ENCODE assay signal across 8 cellular contexts in genomic region chr20:57351042-57351783, GRCh38. TPM values are rescaled to one million over a fixed set of nuclear protein-coding genes. Genes with fewer than 3 reads are reported as not detected.
DNase-seq lines count a peak whose midpoint lies in the region; ATAC-seq and TF ChIP-seq lines count a peak whose summit lies in the region.

Gene RAE1 (plus strand): TSS chr20:57351255. CDS start chr20:57354039, 2,784 bp downstream.

- peak within 1 kb of the TSS; percentile 88 for H3K4me2 ChIP-seq in osteoblast (ENCODE audit: insufficient read depth, low read length)

- H4K20me1 ChIP-seq in osteoblast (ENCODE audit: insufficient read depth, low read length), result peaks cover 13% of the 10 kb centered on the region

- H3K4me3 Mint-ChIP-seq in glutamatergic neuron (ENCODE audit: unreplicated experiment), result peak within 1 kb of the TSS; percentile 95

- H2AFZ ChIP-seq in osteoblast (ENCODE audit: low read length), result peak within 1 kb of the TSS; percentile 60

- H3K36me3 ChIP-seq in osteoblast (ENCODE audit: insufficient read depth, low read length) (peaks cover 25% of the 10 kb centered on the region), testis (ENCODE audit: low read depth, missing control alignments) (no peaks in the 10 kb centered on the region)

- peaks cover 4% of the 10 kb centered on the region for H3K27me3 Mint-ChIP-seq in glutamatergic neuron (ENCODE audit: unreplicated experiment)

- peak within 1 kb of the TSS; percentile 94 for H3K27ac Mint-ChIP-seq in activated naive CD4-positive, alpha-beta T cell treated with anti-CD3 and anti-CD28 coated beads, Interleukin-2, amount 50 U/mL, for 72 hours
- peak within 1 kb of the TSS; percentile 77 for H3K27ac Mint-ChIP-seq in glutamatergic neuron (ENCODE audit: unreplicated experiment)

- peak within 1 kb of the TSS; percentile 72 for H3K4me3 ChIP-seq in osteoblast (ENCODE audit: insufficient read depth, low read length)
- H3K4me3 ChIP-seq in testis, result peak within 1 kb of the TSS; percentile 82

- intact Hi-C loops in testis (cut with DNase I; ENCODE audit: low total_unique reads), result no loop called here

- peaks cover 19% of the 10 kb centered on the region for H3K4me1 ChIP-seq in osteoblast (ENCODE audit: insufficient read depth, low read length)
- H3K4me1 ChIP-seq in testis, result no peaks in the 10 kb centered on the region

- DNase-seq in GM03348 (ENCODE audit: low spot score), result peak; percentile 94
- DNase-seq in NCI-H1105 (lab: John Stamatoyannopoulos, UW), result peak; percentile 84
- DNase-seq in SKM-1 (lab: John Stamatoyannopoulos, UW; ENCODE audit: unreplicated experiment), result peak; percentile 85
- peak; percentile 88 to 93 for DNase-seq in activated naive CD4-positive, alpha-beta T cell treated with anti-CD3 and anti-CD28 coated beads, Interleukin-2, amount 50 U/mL, for 72 hours (ENCODE audit: low spot score in 2 of 2)
- peak; percentile 95 for DNase-seq in glutamatergic neuron
- peak; percentile 97 for DNase-seq in osteoblast (ENCODE audit: insufficient read length, low spot score, missing footprints)
- DNase-seq in testis, result peak; percentile 94

- H3K9me3 ChIP-seq in osteoblast (ENCODE audit: low read depth, low read length) (no peaks in the 10 kb centered on the region), testis (no peaks in the 10 kb centered on the region)

- 1% methylated on average over 37 to 64 of the region's 64 CpGs for WGBS in testis, 2 donors

- peaks cover 6% of the 10 kb centered on the region for H3K4me1 Mint-ChIP-seq in glutamatergic neuron (ENCODE audit: low read depth, unreplicated experiment)

- peaks cover 46% of the 10 kb centered on the region for H3K79me2 ChIP-seq in osteoblast (ENCODE audit: insufficient read depth, low read length)

- TF ChIP-seq POLR2A in testis (IDR thresholded peaks at IDR 0.05), result no peak

- H3K27me3 ChIP-seq in osteoblast (ENCODE audit: insufficient read depth, low read length) (no peaks in the 10 kb centered on the region), testis (no peaks in the 10 kb centered on the region)

- H3K36me3 Mint-ChIP-seq in activated naive CD4-positive, alpha-beta T cell treated with anti-CD3 and anti-CD28 coated beads, Interleukin-2, amount 50 U/mL, for 72 hours, result peaks cover 17 to 21% of the 10 kb centered on the region in 2 donors
- no peaks in the 10 kb centered on the region for H3K36me3 Mint-ChIP-seq in glutamatergic neuron (ENCODE audit: unreplicated experiment)

- peak within 1 kb of the TSS; percentile 66 for H3K27ac ChIP-seq in osteoblast (ENCODE audit: low read depth, low read length)
- peak within 1 kb of the TSS; percentile 57 to 84 for H3K27ac ChIP-seq in testis

- ATAC-seq in HG02571 (IDR thresholded peaks at IDR 0.05; ENCODE audit: unreplicated experiment), result peak; percentile 86
- ATAC-seq in activated naive CD4-positive, alpha-beta T cell treated with anti-CD3 and anti-CD28 coated beads, Interleukin-2, amount 50 U/mL, for 72 hours, result peak; percentile 88 to 91

- H3K9me3 Mint-ChIP-seq in activated naive CD4-positive, alpha-beta T cell treated with anti-CD3 and anti-CD28 coated beads, Interleukin-2, amount 50 U/mL, for 72 hours, result no peaks in the 10 kb centered on the region
- H3K9me3 Mint-ChIP-seq in glutamatergic neuron (ENCODE audit: unreplicated experiment), result peaks cover 7% of the 10 kb centered on the region

- TF ChIP-seq CTCF in glutamatergic neuron (IDR thresholded peaks at IDR 0.05; ENCODE audit: partially characterized antibody, unreplicated experiment) (no peak), osteoblast (IDR thresholded peaks at IDR 0.05; ENCODE audit: extremely low read depth, low read depth, low read length) (no peak), testis (IDR thresholded peaks at IDR 0.05) (no peak)

RNA-seq across cellular contexts. Expression of gene RAE1, which starts in this region (rescaled TPM):
- total RNA-seq in activated naive CD4-positive, alpha-beta T cell treated with anti-CD3 and anti-CD28 coated beads, Interleukin-2, amount 50 U/mL, for 72 hours, result 10 to 100 TPM; 47.3 to 67.5 TPM
- total RNA-seq in glutamatergic neuron (ENCODE audit: unreplicated experiment) (28.3 TPM), osteoblast (22.7 and 24.6 TPM in 2 replicates), testis (100 to 1,000 TPM; 111 to 157 TPM)
- 292 TPM for polyA plus RNA-seq in testis (ENCODE audit: insufficient read depth, low read depth, low replicate concordance)

Comparison
In these comparisons a context has a peak if more than half of its experiments do, and no peak if none do; other contexts are left out.
1. Peak in every context shown above with its lines: DNase-seq, ATAC-seq, H3K4me3 ChIP-seq and H3K27ac ChIP-seq.